In genomic region chr12:116406529-116406928, GRCh38 we compare ENCODE assay signal across 1 cellular context.
A peak's percentile ranks its signal among the peaks of the same experiment; 100 is the strongest.
TF ChIP-seq lines count a peak whose summit lies in the region.

No MANE protein-coding gene starts in this region.

TF ChIP-seq in HEK293, 187 proteins besides CTCF, POLR2A, EP300 and RAD21 (continued from another document and continues in another):
- no peak for TF ChIP-seq ZNF645 (tag by site-specific recombination; IDR thresholded peaks at IDR 0.05)
- TF ChIP-seq ZNF132 (tag by site-specific recombination; IDR thresholded peaks at IDR 0.05; ENCODE audit: borderline replicate concordance): no peak
- TF ChIP-seq ZNF600 (tag by site-specific recombination; IDR thresholded peaks at IDR 0.05): peak; percentile 89
- TF ChIP-seq ZNF571 (tag by site-specific recombination; IDR thresholded peaks at IDR 0.05): no peak
- no peak for TF ChIP-seq ZNF404 (tag by site-specific recombination; IDR thresholded peaks at IDR 0.05)
- no peak for TF ChIP-seq ZFP37 (tag by site-specific recombination; IDR thresholded peaks at IDR 0.05)
- TF ChIP-seq ZNF561 (tag by site-specific recombination; IDR thresholded peaks at IDR 0.05; ENCODE audit: borderline replicate concordance): peak; percentile 96; the same call in 1 of the 2 replicates
- TF ChIP-seq ZNF768 (tag by site-specific recombination; IDR thresholded peaks at IDR 0.05): no peak
- peak; percentile 63 for TF ChIP-seq WT1 (tag by site-specific recombination; IDR thresholded peaks at IDR 0.05)
- TF ChIP-seq, protein P1, sequence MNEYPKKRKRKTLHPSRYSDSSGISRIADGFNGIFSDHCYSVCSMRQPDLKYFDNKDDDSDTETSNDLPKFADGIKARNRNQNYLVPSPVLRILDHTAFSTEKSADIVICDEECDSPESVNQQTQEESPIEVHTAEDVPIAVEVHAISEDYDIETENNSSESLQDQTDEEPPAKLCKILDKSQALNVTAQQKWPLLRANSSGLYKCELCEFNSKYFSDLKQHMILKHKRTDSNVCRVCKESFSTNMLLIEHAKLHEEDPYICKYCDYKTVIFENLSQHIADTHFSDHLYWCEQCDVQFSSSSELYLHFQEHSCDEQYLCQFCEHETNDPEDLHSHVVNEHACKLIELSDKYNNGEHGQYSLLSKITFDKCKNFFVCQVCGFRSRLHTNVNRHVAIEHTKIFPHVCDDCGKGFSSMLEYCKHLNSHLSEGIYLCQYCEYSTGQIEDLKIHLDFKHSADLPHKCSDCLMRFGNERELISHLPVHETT (tag by site-specific recombination; IDR thresholded peaks at IDR 0.05): peak; percentile 87; the same call in 1 of the 2 replicates
- TF ChIP-seq REPIN1 (tag by site-specific recombination; IDR thresholded peaks at IDR 0.05; ENCODE audit: low read depth): no peak
- TF ChIP-seq ZNF624 (tag by site-specific recombination; IDR thresholded peaks at IDR 0.05): no peak
- peak; percentile 85 for TF ChIP-seq ZNF449 (tag by site-specific recombination; IDR thresholded peaks at IDR 0.05)
- no peak for TF ChIP-seq ZNF23 (tag by site-specific recombination; IDR thresholded peaks at IDR 0.05; ENCODE audit: borderline replicate concordance)
- no peak for TF ChIP-seq ZNF202 (tag by site-specific recombination; IDR thresholded peaks at IDR 0.05; ENCODE audit: borderline replicate concordance)
- peak; percentile 58; the same call in 1 of the 2 replicates for TF ChIP-seq ZFP69B (tag by site-specific recombination; IDR thresholded peaks at IDR 0.05)
- no peak for TF ChIP-seq GLIS2 (tag by site-specific recombination; IDR thresholded peaks at IDR 0.05)
- no peak for TF ChIP-seq ZNF791 (tag by site-specific recombination; IDR thresholded peaks at IDR 0.05)
- TF ChIP-seq OVOL3 (tag by site-specific recombination; IDR thresholded peaks at IDR 0.05): no peak
- TF ChIP-seq ZNF660 (tag by site-specific recombination; IDR thresholded peaks at IDR 0.05): no peak
- TF ChIP-seq ZNF843 (tag by site-specific recombination; IDR thresholded peaks at IDR 0.05): peak; percentile 58; the same call in 1 of the 2 replicates
- no peak; the same call in 1 of the 2 replicates for TF ChIP-seq ZBTB48 (tag by site-specific recombination; IDR thresholded peaks at IDR 0.05)
- TF ChIP-seq ZNF585B (tag by site-specific recombination; IDR thresholded peaks at IDR 0.05): no peak
- no peak for TF ChIP-seq ZNF133 (tag by site-specific recombination; IDR thresholded peaks at IDR 0.05)
- TF ChIP-seq ZNF274 (IDR thresholded peaks at IDR 0.05; ENCODE audit: low read length): no peak
- TF ChIP-seq ZNF274 (tag by site-specific recombination; IDR thresholded peaks at IDR 0.05; ENCODE audit: borderline replicate concordance): no peak
- TF ChIP-seq ZNF423 (tag by site-specific recombination; IDR thresholded peaks at IDR 0.05): peak; percentile 97
- peak; percentile 56 for TF ChIP-seq ZBTB8A (tag by site-specific recombination; IDR thresholded peaks at IDR 0.05)
- TF ChIP-seq, protein P2, sequence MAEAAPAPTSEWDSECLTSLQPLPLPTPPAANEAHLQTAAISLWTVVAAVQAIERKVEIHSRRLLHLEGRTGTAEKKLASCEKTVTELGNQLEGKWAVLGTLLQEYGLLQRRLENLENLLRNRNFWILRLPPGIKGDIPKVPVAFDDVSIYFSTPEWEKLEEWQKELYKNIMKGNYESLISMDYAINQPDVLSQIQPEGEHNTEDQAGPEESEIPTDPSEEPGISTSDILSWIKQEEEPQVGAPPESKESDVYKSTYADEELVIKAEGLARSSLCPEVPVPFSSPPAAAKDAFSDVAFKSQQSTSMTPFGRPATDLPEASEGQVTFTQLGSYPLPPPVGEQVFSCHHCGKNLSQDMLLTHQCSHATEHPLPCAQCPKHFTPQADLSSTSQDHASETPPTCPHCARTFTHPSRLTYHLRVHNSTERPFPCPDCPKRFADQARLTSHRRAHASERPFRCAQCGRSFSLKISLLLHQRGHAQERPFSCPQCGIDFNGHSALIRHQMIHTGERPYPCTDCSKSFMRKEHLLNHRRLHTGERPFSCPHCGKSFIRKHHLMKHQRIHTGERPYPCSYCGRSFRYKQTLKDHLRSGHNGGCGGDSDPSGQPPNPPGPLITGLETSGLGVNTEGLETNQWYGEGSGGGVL (tag by site-specific recombination; IDR thresholded peaks at IDR 0.05): no peak; the same call in 1 of the 2 replicates
- no peak; the same call in 1 of the 2 replicates for TF ChIP-seq ZBTB21 (tag by site-specific recombination; IDR thresholded peaks at IDR 0.05)
- peak; percentile 53; the same call in 1 of the 2 replicates for TF ChIP-seq ZNF518A (tag by site-specific recombination; conservative IDR thresholded peaks at IDR 0.05; ENCODE audit: low read depth)
- no peak for TF ChIP-seq ZNF560 (tag by site-specific recombination; IDR thresholded peaks at IDR 0.05; ENCODE audit: borderline replicate concordance)
- TF ChIP-seq HOXA7 (CRISPR knock-in tag; IDR thresholded peaks at IDR 0.05; ENCODE audit: borderline replicate concordance): no peak
- TF ChIP-seq ELK4 (IDR thresholded peaks at IDR 0.05; ENCODE audit: borderline replicate concordance, low read depth, low read length): no peak
- no peak for TF ChIP-seq ZNF174 (tag by site-specific recombination; IDR thresholded peaks at IDR 0.05)
- TF ChIP-seq MYNN (tag by site-specific recombination; IDR thresholded peaks at IDR 0.05; ENCODE audit: borderline replicate concordance): no peak
- peak; percentile 93 for TF ChIP-seq ZEB2 (tag by site-specific recombination; IDR thresholded peaks at IDR 0.05)
- no peak for TF ChIP-seq PBX3 (CRISPR knock-in tag; IDR thresholded peaks at IDR 0.05)
- TF ChIP-seq YY2 (tag by site-specific recombination; IDR thresholded peaks at IDR 0.05): no peak
- TF ChIP-seq, protein P3, sequence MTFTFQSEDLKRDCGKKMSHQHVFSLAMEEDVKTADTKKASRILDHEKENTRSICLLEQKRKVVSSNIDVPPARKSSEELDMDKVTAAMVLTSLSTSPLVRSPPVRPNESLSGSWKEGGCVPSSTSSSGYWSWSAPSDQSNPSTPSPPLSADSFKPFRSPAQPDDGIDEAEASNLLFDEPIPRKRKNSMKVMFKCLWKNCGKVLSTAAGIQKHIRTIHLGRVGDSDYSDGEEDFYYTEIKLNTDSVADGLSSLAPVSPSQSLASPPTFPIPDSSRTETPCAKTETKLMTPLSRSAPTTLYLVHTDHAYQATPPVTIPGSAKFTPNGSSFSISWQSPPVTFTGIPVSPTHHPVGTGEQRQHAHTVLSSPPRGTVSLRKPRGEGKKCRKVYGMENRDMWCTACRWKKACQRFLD (tag by site-specific recombination; IDR thresholded peaks at IDR 0.05): no peak
- TF ChIP-seq ZSCAN23 (tag by site-specific recombination; IDR thresholded peaks at IDR 0.05): peak; percentile 55; the same call in 1 of the 2 replicates
- 0 out of 2 replicates have a peak, but pooled peaks have one; percentile 15 for TF ChIP-seq ZNF335 (tag by site-specific recombination; conservative IDR thresholded peaks at IDR 0.05)
- TF ChIP-seq YY1 (tag by site-specific recombination; IDR thresholded peaks at IDR 0.05): no peak
- TF ChIP-seq ZNF654 (tag by site-specific recombination; IDR thresholded peaks at IDR 0.05; ENCODE audit: low read depth): peak; percentile 18; the same call in 1 of the 2 replicates
- TF ChIP-seq, protein P4, sequence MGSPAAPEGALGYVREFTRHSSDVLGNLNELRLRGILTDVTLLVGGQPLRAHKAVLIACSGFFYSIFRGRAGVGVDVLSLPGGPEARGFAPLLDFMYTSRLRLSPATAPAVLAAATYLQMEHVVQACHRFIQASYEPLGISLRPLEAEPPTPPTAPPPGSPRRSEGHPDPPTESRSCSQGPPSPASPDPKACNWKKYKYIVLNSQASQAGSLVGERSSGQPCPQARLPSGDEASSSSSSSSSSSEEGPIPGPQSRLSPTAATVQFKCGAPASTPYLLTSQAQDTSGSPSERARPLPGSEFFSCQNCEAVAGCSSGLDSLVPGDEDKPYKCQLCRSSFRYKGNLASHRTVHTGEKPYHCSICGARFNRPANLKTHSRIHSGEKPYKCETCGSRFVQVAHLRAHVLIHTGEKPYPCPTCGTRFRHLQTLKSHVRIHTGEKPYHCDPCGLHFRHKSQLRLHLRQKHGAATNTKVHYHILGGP (tag by site-specific recombination; IDR thresholded peaks at IDR 0.05): no peak
- no peak for TF ChIP-seq MEIS1 (CRISPR knock-in tag; IDR thresholded peaks at IDR 0.05; ENCODE audit: borderline replicate concordance)
- TF ChIP-seq ZNF2 (tag by site-specific recombination; IDR thresholded peaks at IDR 0.05): peak; percentile 25; the same call in 1 of the 2 replicates
- TF ChIP-seq FEZF1 (tag by site-specific recombination; IDR thresholded peaks at IDR 0.05): peak; percentile 88
- TF ChIP-seq BCL11A (tag by site-specific recombination; IDR thresholded peaks at IDR 0.05; ENCODE audit: low read depth): 0 out of 2 replicates have a peak, but pooled peaks have one; percentile 56
- TF ChIP-seq TRIM28 (IDR thresholded peaks at IDR 0.05; ENCODE audit: borderline replicate concordance, low read length): peak; percentile 96
- TF ChIP-seq ZNF510 (tag by site-specific recombination; IDR thresholded peaks at IDR 0.05; ENCODE audit: insufficient replicate concordance): no peak
